In the genomic region with DNA sequence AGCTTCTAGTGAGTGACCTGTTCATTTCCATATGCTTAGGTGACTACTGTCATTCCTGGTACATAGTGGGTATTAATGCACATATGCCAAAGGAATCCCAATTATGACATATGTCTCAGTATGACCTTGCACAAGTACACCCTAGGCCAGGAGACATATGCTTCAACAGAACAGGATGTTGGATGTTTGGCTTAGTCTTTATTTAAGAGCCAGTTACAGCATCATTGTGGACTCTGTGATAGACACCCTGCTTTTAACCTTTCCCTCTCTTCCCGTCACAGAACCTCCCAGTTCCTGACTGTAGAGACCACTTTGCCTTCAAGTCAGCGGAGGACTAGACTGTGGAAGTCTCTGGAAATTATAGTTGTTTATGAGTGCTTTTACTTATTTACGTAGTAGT, we compare ENCODE assay signal across 1 cellular context.
TF ChIP-seq lines count a peak whose summit lies in the region.

No MANE protein-coding gene starts in this region.

TF ChIP-seq in IMR-90, 13 proteins besides CTCF, POLR2A, EP300 and RAD21 (continued from another document):
- TF ChIP-seq CEBPB (IDR thresholded peaks at IDR 0.05; ENCODE audit: low read depth, low read length) (no peak), SMC3 (IDR thresholded peaks at IDR 0.05; ENCODE audit: low read depth, low read length) (no peak), MAFK (IDR thresholded peaks at IDR 0.05; ENCODE audit: low read depth, low read length) (no peak), MXI1 (IDR thresholded peaks at IDR 0.05; ENCODE audit: borderline replicate concordance, low read depth, low read length) (no peak)
- TF ChIP-seq, protein P1, sequence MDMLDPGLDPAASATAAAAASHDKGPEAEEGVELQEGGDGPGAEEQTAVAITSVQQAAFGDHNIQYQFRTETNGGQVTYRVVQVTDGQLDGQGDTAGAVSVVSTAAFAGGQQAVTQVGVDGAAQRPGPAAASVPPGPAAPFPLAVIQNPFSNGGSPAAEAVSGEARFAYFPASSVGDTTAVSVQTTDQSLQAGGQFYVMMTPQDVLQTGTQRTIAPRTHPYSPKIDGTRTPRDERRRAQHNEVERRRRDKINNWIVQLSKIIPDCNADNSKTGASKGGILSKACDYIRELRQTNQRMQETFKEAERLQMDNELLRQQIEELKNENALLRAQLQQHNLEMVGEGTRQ (IDR thresholded peaks at IDR 0.05; ENCODE audit: low read depth, low read length), result no peak
TF ChIP-seq in IMR-90: peak in this region for 0.
